27 cellular contexts compared by ENCODE assay signal in genomic region chrX:74453178-74453577, GRCh38. TPM values are rescaled to one million over a fixed set of nuclear protein-coding genes. Genes with fewer than 3 reads are reported as not detected.
"Had no signal": no experiment of that assay in that cellular context is flagged by ENCODE, and none has a peak within 500 bp of the region (broad histone marks: within the 10 kb centered on the region; RNA-seq: fewer than 3 reads in every experiment).

No MANE protein-coding gene starts in this region.

- H2AFZ ChIP-seq: neural progenitor cell had no signal

- H3K36me3 ChIP-seq: esophagus muscularis mucosa, gastroesophageal sphincter, left ventricle myocardium inferior, lower lobe of right lung, neural progenitor cell, ovary, right atrium auricular region, sigmoid colon, stomach, thoracic aorta, transverse colon had no signal

- ATAC-seq: gastroesophageal sphincter; left cardiac atrium; lower lobe of right lung; natural killer cell treated with Interleukin-12 subunit alpha and Interleukin-12 subunit beta and Interleukin-15 and Interleukin-18, amount 100 ng/mL, for 72 hours had no signal

- H3K4me2 ChIP-seq: neural progenitor cell had no signal

- H3K4me1 ChIP-seq: gastroesophageal sphincter, left ventricle myocardium inferior, lower lobe of right lung, neural progenitor cell, right atrium auricular region, sigmoid colon, transverse colon had no signal

- H3K27ac ChIP-seq: coronary artery, esophagus muscularis mucosa, gastroesophageal sphincter, left ventricle myocardium inferior, lower lobe of right lung, neural progenitor cell, ovary, right atrium auricular region, sigmoid colon, skin epidermis, stomach, thoracic aorta, transverse colon had no signal

- DNase-seq: effector CD4-positive, alpha-beta T cell; endodermal cell; glutamatergic neuron; islet precursor cell; left cardiac atrium; left ventricle myocardium inferior; lower lobe of right lung; mesenchymal stem cell; midbrain; nucleus accumbens; ovary; sigmoid colon; stimulated activated CD4-positive, alpha-beta T cell treated with anti-CD3 and anti-CD28 coated beads, Interleukin-2, amount 100 ng/mL, for 24 hours; stimulated activated CD4-positive, alpha-beta T cell treated with anti-CD3 and anti-CD28 coated beads, Interleukin-4, amount 100 ng/mL, for 4 hours; stimulated activated naive CD4-positive, alpha-beta T cell; stomach; substantia nigra; transverse colon had no signal

- H3K9me3 ChIP-seq: esophagus muscularis mucosa, gastroesophageal sphincter, left ventricle myocardium inferior, lower lobe of right lung, ovary, right atrium auricular region, sigmoid colon, stomach, thoracic aorta, transverse colon had no signal

- H3K9me3 Mint-ChIP-seq: natural killer cell treated with Interleukin-12 subunit alpha and Interleukin-12 subunit beta and Interleukin-15 and Interleukin-18, amount 100 ng/mL, for 72 hours had no signal

- H3K27ac Mint-ChIP-seq: endodermal cell; natural killer cell treated with Interleukin-12 subunit alpha and Interleukin-12 subunit beta and Interleukin-15 and Interleukin-18, amount 100 ng/mL, for 72 hours; neural progenitor cell had no signal

- H3K9ac ChIP-seq: neural progenitor cell had no signal

- H3K4me3 Mint-ChIP-seq: endodermal cell; natural killer cell treated with Interleukin-12 subunit alpha and Interleukin-12 subunit beta and Interleukin-15 and Interleukin-18, amount 100 ng/mL, for 72 hours; neural progenitor cell had no signal

- H3K27me3 ChIP-seq: esophagus muscularis mucosa, gastroesophageal sphincter, neural progenitor cell, ovary, sigmoid colon, stomach, transverse colon had no signal

- H3K4me3 ChIP-seq: coronary artery, esophagus muscularis mucosa, gastroesophageal sphincter, left ventricle myocardium inferior, lower lobe of right lung, neural progenitor cell, ovary, right atrium auricular region, sigmoid colon, skin epidermis, stomach, thoracic aorta, transverse colon had no signal

- H3K4me1 Mint-ChIP-seq: endodermal cell had no signal

- FAIRE-seq: endothelial cell of umbilical vein had no signal

- H3K36me3 Mint-ChIP-seq: natural killer cell treated with Interleukin-12 subunit alpha and Interleukin-12 subunit beta and Interleukin-15 and Interleukin-18, amount 100 ng/mL, for 72 hours had no signal

RNA-seq across cellular contexts. Expression of gene SLC16A2, which starts 31.9 kb away (rescaled TPM):
- total RNA-seq: natural killer cell treated with Interleukin-12 subunit alpha and Interleukin-12 subunit beta and Interleukin-15 and Interleukin-18, amount 100 ng/mL, for 72 hours had no signal
